ENCODE assay signal across 18 cellular contexts in the genomic region with DNA sequence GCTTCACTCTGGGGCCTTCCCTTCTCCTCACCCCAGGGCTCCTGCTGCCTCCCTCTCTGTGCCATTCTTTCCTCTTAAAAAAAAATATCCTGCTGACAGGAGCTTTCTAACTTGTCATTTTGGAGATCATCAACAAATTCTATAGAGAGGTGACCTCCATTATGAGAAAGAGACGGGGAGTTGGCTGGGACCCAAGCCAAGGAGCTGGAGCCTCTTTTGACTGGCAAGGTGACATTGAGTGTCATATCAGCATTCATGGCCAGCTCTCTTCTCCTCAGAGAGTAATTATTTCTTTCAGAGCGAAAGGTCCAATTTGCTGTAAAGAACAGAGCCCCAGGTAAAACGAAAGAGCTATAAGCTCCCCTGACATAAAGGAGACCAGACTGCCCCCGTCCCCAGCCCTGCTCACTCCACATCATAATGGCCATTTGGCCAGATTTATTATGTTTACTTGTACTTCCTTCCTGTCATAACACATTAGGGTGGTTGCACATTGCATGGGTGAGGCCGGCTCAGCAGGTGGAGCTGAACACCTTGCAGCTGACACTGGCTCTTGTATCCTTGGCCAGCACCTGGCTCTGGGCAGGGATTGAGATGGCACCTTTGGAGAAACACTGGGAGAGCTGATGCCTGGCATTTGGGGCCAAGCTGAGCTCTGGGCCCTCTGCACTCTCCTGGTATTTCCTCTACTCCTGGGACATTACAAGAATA.
DNase-seq lines count a peak whose midpoint lies in the region; ATAC-seq and TF ChIP-seq lines count a peak whose summit lies in the region.
"Had no signal": no experiment of that assay in that cellular context is flagged by ENCODE, and none has a peak within 500 bp of the region (broad histone marks: within the 10 kb centered on the region; RNA-seq: fewer than 3 reads in every experiment).

No MANE protein-coding gene starts in this region.

- peak; percentile 2 for ATAC-seq in Right ventricle myocardium inferior
- ATAC-seq: activated CD8-positive, alpha-beta memory T cell treated with anti-CD3 and anti-CD28 coated beads, Interleukin-2, amount 10 ng/mL, durations not matched to agents 7 days and 5 days; stimulated activated memory B cell treated with anti-CD40 and anti-IgM and Interleukin-4, amounts not matched to agents 10 μg/mL and 1 μg/mL and 100 μg/mL, for 72 hours had no signal

- TF ChIP-seq EP300 in transverse colon (IDR thresholded peaks at IDR 0.05; ENCODE audit: low read depth), result no peak

- TF ChIP-seq CTCF in cardiac muscle cell (IDR thresholded peaks at IDR 0.05; ENCODE audit: low read depth, low read length), result no peak
- TF ChIP-seq CTCF in transverse colon (IDR thresholded peaks at IDR 0.05), result peak in 3 of 5 experiments; percentile 8 to 35 (median 12)
- TF ChIP-seq CTCF in brain microvascular endothelial cell (IDR thresholded peaks at IDR 0.05; ENCODE audit: low read depth, low read length, missing control alignments), result no peak

- H3K36me3 ChIP-seq in cardiac muscle cell (no peaks in the 10 kb centered on the region), transverse colon (no peaks in the 10 kb centered on the region), brain microvascular endothelial cell (replicated peaks) (no peaks in the 10 kb centered on the region)

- intact Hi-C loops in Right ventricle myocardium inferior (cut with DNase I) (loop anchor here (5.0 kb wide), 1 partner anchor 75 kb away; no protein-coding TSS in a partner anchor), cardiac septum (cut with DNase I) (loop anchor here (1.0 to 10.0 kb wide), 3 partner anchors 76 to 278 kb away; no protein-coding TSS in a partner anchor), transverse colon (cut with DNase I; ENCODE audit: low total_unique reads) (no loop called here)

- H3K9me3 ChIP-seq in cardiac muscle cell (ENCODE audit: low read depth) (no peaks in the 10 kb centered on the region), transverse colon (no peaks in the 10 kb centered on the region)

- no peaks in the 10 kb centered on the region for H3K27me3 ChIP-seq in cardiac muscle cell
- H3K27me3 ChIP-seq in transverse colon, result no peaks in the 10 kb centered on the region
- no peaks in the 10 kb centered on the region for H3K27me3 ChIP-seq in brain microvascular endothelial cell (replicated peaks)

- in situ Hi-C loops in transverse colon (cut with MboI; ENCODE audit: low pct_ligation_motif_present in 1 of 4, low pct_unique_long_range_greater_than_20kb in 1 of 4, low sequenced_read_pairs in 3 of 4) (no loop called here), brain microvascular endothelial cell (cut with HindIII; ENCODE audit: low pct_ligation_motif_present, low sequenced_read_pairs) (no loop called here)

- no peak for TF ChIP-seq POLR2A in transverse colon (IDR thresholded peaks at IDR 0.05)

- no peak for DNase-seq in Right ventricle myocardium inferior (ENCODE audit: missing footprints)
- DNase-seq in cardiac septum (ENCODE audit: low spot score), result no peak
- peak; percentile 87 for DNase-seq in NCI-H510A (lab: John Stamatoyannopoulos, UW)
- DNase-seq in cardiac muscle cell (ENCODE audit: low read depth in 1 of 2, low spot score in 1 of 2), result no peak
- DNase-seq in transverse colon, result peak; percentile 77
- DNase-seq in NCI-H2171 treated with DMSO at 0.1 percent for 48 hours (lab: John Stamatoyannopoulos, UW), result no peak
- DNase-seq in cerebellar nuclear complex (lab: John Stamatoyannopoulos, UW), result no peak
- no peak for DNase-seq in brain microvascular endothelial cell
- DNase-seq: activated B cell treated with CpG ODN at 0.5 μM for 24 hours; activated CD8-positive, alpha-beta memory T cell treated with anti-CD3 and anti-CD28 coated beads, Interleukin-2, amount 10 ng/mL, durations not matched to agents 7 days and 5 days; activated effector memory CD4-positive, alpha-beta T cell treated with Interleukin-2 at 50 U/mL for 16 hours; erythroblast; islet precursor cell; midbrain; NCI-H226 had no signal

- no peak overlapping the region for H3K4me3 ChIP-seq in cardiac muscle cell
- no peak overlapping the region for H3K4me3 ChIP-seq in transverse colon
- H3K4me3 ChIP-seq in brain microvascular endothelial cell (ENCODE audit: low read depth, low read length), result no peak overlapping the region

- H3K4me1 ChIP-seq in cardiac muscle cell (ENCODE audit: low read depth) (peaks cover 45% of the 10 kb centered on the region), transverse colon (peaks cover 0 to 9% (median 1%) of the 10 kb centered on the region in 4 donors)

- 48% methylated on average over 5 of the region's 5 CpGs; no CpG with 5 or more reads in 1 of the 2 donors for WGBS in transverse colon (ENCODE audit: low coverage in 1 of 2), 2 donors

- H3K27ac ChIP-seq in cardiac muscle cell, result peak overlapping the region; percentile 80
- H3K27ac ChIP-seq in transverse colon, result peak overlapping the region in 3 of 4 donors; percentile 21 to 23 (median 22)
- no peak overlapping the region for H3K27ac ChIP-seq in brain microvascular endothelial cell
- H3K27ac ChIP-seq: 22Rv1, C4-2B had no signal

Comparison
In these comparisons a context has a peak if more than half of its experiments do, and no peak if none do; other contexts are left out.
1. DNase-seq: peak in NCI-H510A (single experiment) and transverse colon (single experiment); none in Right ventricle myocardium inferior (single experiment), cardiac septum (single experiment), cardiac muscle cell (0 of 2), NCI-H2171 treated with DMSO at 0.1 percent for 48 hours (single experiment), cerebellar nuclear complex (0 of 2) and brain microvascular endothelial cell (single experiment).
2. CTCF ChIP-seq: peak in transverse colon (3 of 5); none in cardiac muscle cell (single experiment) and brain microvascular endothelial cell (single experiment).